Comparison of ENCODE assay signal across 16 cellular contexts in genomic region chr12:68521848-68522502, GRCh38.
DNase-seq lines count a peak whose midpoint lies in the region; ATAC-seq and TF ChIP-seq lines count a peak whose summit lies in the region.
"Had no signal": no experiment of that assay in that cellular context is flagged by ENCODE, and none has a peak within 500 bp of the region (broad histone marks: within the 10 kb centered on the region; RNA-seq: fewer than 3 reads in every experiment).

No MANE protein-coding gene starts in this region.

- H3K4me3 Mint-ChIP-seq in MCF 10A (ENCODE audit: unreplicated experiment) (no peak overlapping the region), natural killer cell (no peak overlapping the region)
- H3K4me3 Mint-ChIP-seq: CD4-positive, alpha-beta memory T cell had no signal

- peak overlapping the region; percentile 2 for H2AFZ ChIP-seq in hepatocyte

- H3K4me1 ChIP-seq in hepatocyte (ENCODE audit: insufficient read depth) (no peaks in the 10 kb centered on the region), tibial artery (peaks cover 0 to 26% (median 11%) of the 10 kb centered on the region in 4 donors)
- H3K4me1 ChIP-seq: psoas muscle had no signal

- peaks cover 10% of the 10 kb centered on the region for H3K4me1 Mint-ChIP-seq in MCF 10A (ENCODE audit: insufficient read depth, unreplicated experiment)
- no peaks in the 10 kb centered on the region for H3K4me1 Mint-ChIP-seq in natural killer cell

- TF ChIP-seq CTCF in MCF 10A (IDR thresholded peaks at IDR 0.05; ENCODE audit: unreplicated experiment) (no peak), hepatocyte (IDR thresholded peaks at IDR 0.05; ENCODE audit: poor library complexity) (no peak), tibial artery (IDR thresholded peaks at IDR 0.05) (no peak), natural killer cell (IDR thresholded peaks at IDR 0.05) (no peak)

- WGBS in hepatocyte (ENCODE audit: low lambda C conversion rate, missing lambda C conversion rate) = 85% methylated on average over 5 of the region's 5 CpGs

- intact Hi-C loops in MCF 10A (cut with micrococcal nuclease) = no loop called here
- intact Hi-C loops in tibial artery (cut with DNase I; ENCODE audit: low total_unique reads) = no loop called here
- intact Hi-C loops in natural killer cell (cut with micrococcal nuclease) = no loop called here

- H3K27ac Mint-ChIP-seq in MCF 10A (ENCODE audit: low read depth, unreplicated experiment) = peak overlapping the region; percentile 84
- no peak overlapping the region for H3K27ac Mint-ChIP-seq in natural killer cell
- H3K27ac Mint-ChIP-seq: CD4-positive, alpha-beta memory T cell had no signal

- no peaks in the 10 kb centered on the region for H3K79me2 ChIP-seq in hepatocyte

- DNase-seq in HS-5 (ENCODE audit: low read depth) (peak; percentile 9), MCF 10A (ENCODE audit: unreplicated experiment) (no peak), hepatocyte (ENCODE audit: low spot score) (no peak), tibial artery (no peak), SK-N-DZ (ENCODE audit: low spot score) (no peak), dermis blood vessel endothelial cell (no peak), natural killer cell (no peak)
- DNase-seq: activated CD4-positive, alpha-beta T cell treated with anti-CD3 and anti-CD28 coated beads, Interleukin-2, amount 50 U/mL, for 48 hours; CD4-positive, alpha-beta memory T cell; NCI-H2107; NCI-H82; psoas muscle; stimulated activated CD4-positive, alpha-beta T cell treated with anti-CD3 and anti-CD28 coated beads, Interleukin-1b, Interleukin-23, amount 100 ng/mL, for 48 hours; T1000 had no signal

- H3K9me3 Mint-ChIP-seq in MCF 10A (ENCODE audit: unreplicated experiment) (no peaks in the 10 kb centered on the region), natural killer cell (no peaks in the 10 kb centered on the region)

- POLR2A ChIA-PET in MCF 10A (lab: Yijun Ruan, JAX) = interaction anchor here (1.0 to 2.5 kb wide), 2 partner anchors 11 to 88 kb away, joined by 4 to 7 read pairs; partner anchors contain the start of gene RAP1B

- H3K9me3 ChIP-seq in hepatocyte (ENCODE audit: low read depth) (no peaks in the 10 kb centered on the region), tibial artery (no peaks in the 10 kb centered on the region)
- H3K9me3 ChIP-seq: psoas muscle, thoracic aorta had no signal

- peak overlapping the region; percentile 17 for H3K4me2 ChIP-seq in hepatocyte

- H3K27me3 ChIP-seq in hepatocyte (no peaks in the 10 kb centered on the region), tibial artery (no peaks in the 10 kb centered on the region)

- CTCF ChIA-PET in MCF 10A (lab: Yijun Ruan, JAX) = interaction anchor here (0.7 to 0.8 kb wide), 2 partner anchors 10 to 99 kb away, joined by 3 read pairs; no protein-coding TSS in a partner anchor

- H3K27me3 Mint-ChIP-seq in MCF 10A (ENCODE audit: insufficient read depth, unreplicated experiment) (no peaks in the 10 kb centered on the region), natural killer cell (ENCODE audit: low read depth in 2 of 2) (no peaks in the 10 kb centered on the region)
- H3K27me3 Mint-ChIP-seq: CD4-positive, alpha-beta memory T cell had no signal

- no TSS peak for BruUV-seq in MCF 10A (replicated peaks; lab: Mats Ljungman, UMichigan)

- H3K27ac ChIP-seq in hepatocyte (peak overlapping the region; percentile 26), tibial artery (peak overlapping the region; percentile 51 to 62)
- H3K27ac ChIP-seq: psoas muscle had no signal

- H4K20me1 ChIP-seq in hepatocyte (ENCODE audit: insufficient read depth, poor library complexity, severe bottlenecking) = no peaks in the 10 kb centered on the region

- H3K36me3 ChIP-seq in hepatocyte (replicated peaks; ENCODE audit: insufficient read depth, low read depth) (no peaks in the 10 kb centered on the region), tibial artery (no peaks in the 10 kb centered on the region)
- H3K36me3 ChIP-seq: thoracic aorta had no signal

- ATAC-seq in natural killer cell = no peak
- ATAC-seq: psoas muscle, Right ventricle myocardium inferior had no signal

- H3K4me3 ChIP-seq in hepatocyte (no peak overlapping the region), tibial artery (no peak overlapping the region)
- H3K4me3 ChIP-seq: psoas muscle had no signal

- H3K36me3 Mint-ChIP-seq in MCF 10A (ENCODE audit: insufficient read depth, unreplicated experiment) (no peaks in the 10 kb centered on the region), natural killer cell (no peaks in the 10 kb centered on the region)
- H3K36me3 Mint-ChIP-seq: CD4-positive, alpha-beta memory T cell had no signal

- H3K9me2 ChIP-seq in hepatocyte (replicated peaks; ENCODE audit: insufficient read depth) = no peaks in the 10 kb centered on the region
